28 cellular contexts compared by ENCODE assay signal in the genomic region with DNA sequence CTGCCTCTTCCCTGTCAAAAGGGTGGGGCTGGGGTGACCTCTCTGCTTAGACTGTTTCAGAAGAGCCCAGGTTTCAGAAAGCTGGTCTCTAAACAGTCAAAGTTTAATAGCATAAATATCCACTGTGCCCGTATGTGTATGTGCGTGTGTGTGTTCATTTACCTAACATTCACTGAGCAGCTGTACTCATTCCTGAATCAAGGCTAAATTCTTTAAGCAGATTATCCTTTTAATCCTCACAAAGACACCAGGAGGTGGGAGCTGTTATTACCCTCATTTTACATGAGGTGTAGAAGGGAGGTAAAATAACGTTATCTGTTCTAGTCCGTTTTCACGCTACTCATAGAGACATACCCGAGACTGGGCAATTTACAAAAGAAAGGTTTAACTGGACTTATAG.
"Had no signal": no experiment of that assay in that cellular context is flagged by ENCODE, and none has a peak within 500 bp of the region (broad histone marks: within the 10 kb centered on the region; RNA-seq: fewer than 3 reads in every experiment).

No MANE protein-coding gene starts in this region.

- H3K36me3 ChIP-seq: cardiac muscle cell had no signal

- ATAC-seq: Panc1, Right ventricle myocardium inferior, T-cell had no signal

- DNase-seq: activated CD4-positive, alpha-beta memory T cell treated with anti-CD3 and anti-CD28 coated beads, Interleukin-2, amount 10 ng/mL, durations not matched to agents 7 days and 5 days; activated CD4-positive, alpha-beta T cell treated with anti-CD3 and anti-CD28 coated beads, Interleukin-2, amount 50 U/mL, for 1 hour; activated CD4-positive, CD25-positive, alpha-beta regulatory T cell; activated gamma-delta T cell treated with Interleukin-2 at 50 U/mL for 16 hours; activated naive CD4-positive, alpha-beta T cell treated with anti-CD3 and anti-CD28 coated beads, Interleukin-2, amount 10 ng/mL, durations not matched to agents 7 days and 5 days; activated naive CD8-positive, alpha-beta T cell treated with anti-CD3 and anti-CD28 coated beads for 36 hours; activated T-cell treated with anti-CD3 and anti-CD28 coated beads for 4 hours; activated T-cell treated with anti-CD3 and anti-CD28 coated beads, Interleukin-2, amount 50 U/mL, for 48 hours; brain microvascular endothelial cell; MG63; NCI-H1105; NCI-H1436; NCI-H1694 treated with DMSO at 0.1 percent for 48 hours; NCI-H2029 treated with DMSO at 0.1 percent for 48 hours; NCI-H446; NCI-H526; NCI-H774; NK-92 treated with Interleukin-12 subunit alpha and Interleukin-12 subunit beta, amount 100 ng/mL, for 24 hours; OCI-M1; RPMI8226; T-cell; T-helper 2 cell; T1000 had no signal

- H3K27me3 ChIP-seq: brain microvascular endothelial cell, cardiac muscle cell, MG63 had no signal

- H3K27ac ChIP-seq: brain microvascular endothelial cell, cardiac muscle cell, KMS-11, SK-N-MC had no signal

- H3K4me3 ChIP-seq: cardiac muscle cell, MG63, SK-N-MC had no signal

- H3K9me3 ChIP-seq: MG63 had no signal
